ENCODE assay signal across 16 cellular contexts in genomic region chr7:14841850-14842249, GRCh38.
DNase-seq lines count a peak whose midpoint lies in the region; ATAC-seq and TF ChIP-seq lines count a peak whose summit lies in the region.
"Had no signal": no experiment of that assay in that cellular context is flagged by ENCODE, and none has a peak within 500 bp of the region (broad histone marks: within the 10 kb centered on the region; RNA-seq: fewer than 3 reads in every experiment).

No MANE protein-coding gene starts in this region.

- intact Hi-C loops in mucosa of descending colon (cut with DNase I, micrococcal nuclease): no loop called here

- peak; percentile 25 for DNase-seq in EH (ENCODE audit: low read depth)
- peak; percentile 76 for DNase-seq in HS-5 (ENCODE audit: low read depth)
- DNase-seq in dedifferentiated amniotic fluid mesenchymal stem cell (ENCODE audit: extremely low spot score): peak; percentile 34
- DNase-seq in foreskin fibroblast: peak; percentile 40 to 72
- DNase-seq in omental fat pad (ENCODE audit: low spot score): no peak
- DNase-seq in activated T-cell treated with anti-CD3 and anti-CD28 coated beads, Interleukin-2, amount 50 U/mL, for 1 hour: no peak
- DNase-seq in mucosa of descending colon: no peak
- DNase-seq: Calu3; CD4-positive, alpha-beta memory T cell; GDM1; NCI-H1930; NCI-H446 treated with DMSO at 0.1 percent for 48 hours; NK-92 treated with Interleukin-12 subunit alpha and Interleukin-12 subunit beta, amount 100 ng/mL, for 24 hours; SHP77 treated with DMSO at 0.1 percent for 48 hours had no signal

- H3K9me3 ChIP-seq in mucosa of descending colon: no peaks in the 10 kb centered on the region
- H3K9me3 ChIP-seq: HAP-1 had no signal

- H3K4me3 ChIP-seq in foreskin fibroblast (ENCODE audit: low read depth in 1 of 2, low read length in 2 of 2): no peak overlapping the region
- H3K4me3 ChIP-seq in mucosa of descending colon: no peak overlapping the region
- H3K4me3 ChIP-seq: HAP-1 had no signal

- ATAC-seq in omental fat pad (ENCODE audit: low FRiP score) (no peak), GM21515 (IDR thresholded peaks at IDR 0.05; ENCODE audit: unreplicated experiment) (no peak), mucosa of descending colon (no peak)

- TF ChIP-seq CTCF in foreskin fibroblast (IDR thresholded peaks at IDR 0.05; ENCODE audit: low read depth, low read length) (no peak), omental fat pad (IDR thresholded peaks at IDR 0.05) (no peak), mucosa of descending colon (IDR thresholded peaks at IDR 0.05) (no peak)

- H3K36me3 ChIP-seq in mucosa of descending colon (ENCODE audit: low read depth): no peaks in the 10 kb centered on the region
- H3K36me3 ChIP-seq: HAP-1 had no signal

- no peaks in the 10 kb centered on the region for H3K4me1 ChIP-seq in mucosa of descending colon (ENCODE audit: low read depth)
- H3K4me1 ChIP-seq: HAP-1 had no signal

Comparison
In these comparisons a context has a peak if more than half of its experiments do, and no peak if none do; other contexts are left out.
1. DNase-seq: peak in EH (single experiment), HS-5 (single experiment), dedifferentiated amniotic fluid mesenchymal stem cell (single experiment) and foreskin fibroblast (2 of 2); none in omental fat pad (single experiment), activated T-cell treated with anti-CD3 and anti-CD28 coated beads, Interleukin-2, amount 50 U/mL, for 1 hour (single experiment) and mucosa of descending colon (0 of 3).